Comparison of ENCODE assay signal across 11 cellular contexts in the genomic region with DNA sequence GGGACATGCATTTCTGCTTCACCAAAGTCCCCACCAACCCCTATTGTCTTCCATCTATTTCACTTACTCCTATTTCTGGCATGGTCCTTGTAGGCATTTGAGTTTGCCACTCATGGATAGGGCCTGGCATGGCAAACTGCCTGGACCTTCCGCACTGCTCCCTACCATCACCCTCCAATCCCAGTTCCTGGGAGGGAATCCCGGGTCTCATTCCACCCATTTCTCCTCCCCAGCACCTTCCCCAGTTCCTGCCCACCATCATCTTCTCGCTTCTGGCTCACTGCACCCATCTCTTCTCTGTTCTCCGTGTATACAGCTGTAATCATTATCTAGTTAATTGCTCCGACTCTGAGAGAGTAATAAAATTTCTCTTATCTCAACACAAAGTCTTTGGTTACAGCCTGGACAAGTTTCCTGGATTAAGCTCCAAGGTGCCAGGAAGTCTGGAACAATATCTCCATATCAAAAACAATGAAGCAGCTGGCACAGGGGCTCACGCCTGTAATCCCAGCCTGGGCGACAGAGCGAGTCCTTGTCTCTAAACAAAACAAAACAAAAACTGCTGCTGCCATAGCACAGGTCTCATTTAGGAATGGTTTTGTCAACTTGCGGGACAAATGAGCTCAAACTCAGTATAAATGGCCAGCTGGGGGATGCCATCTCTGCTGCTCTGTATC. TPM values are rescaled to one million over a fixed set of nuclear protein-coding genes. Genes with fewer than 3 reads are reported as not detected.
A peak's percentile ranks its signal among the peaks of the same experiment; 100 is the strongest.
DNase-seq lines count a peak whose midpoint lies in the region; ATAC-seq lines count a peak whose summit lies in the region.
"Had no signal": no experiment of that assay in that cellular context is flagged by ENCODE, and none has a peak within 500 bp of the region (broad histone marks: within the 10 kb centered on the region; RNA-seq: fewer than 3 reads in every experiment).

No MANE protein-coding gene starts in this region.

- H3K27me3 Mint-ChIP-seq in activated CD4-positive, alpha-beta T cell treated with anti-CD3 and anti-CD28 coated beads, Interleukin-2, amount 10 ng/mL, durations not matched to agents 7 days and 5 days: no peaks in the 10 kb centered on the region
- no peaks in the 10 kb centered on the region for H3K27me3 Mint-ChIP-seq in activated CD4-positive, alpha-beta T cell treated with anti-CD3 and anti-CD28 coated beads, Interleukin-2, amount 10 ng/mL, durations not matched to agents 24 days and 14 days

- peak; percentile 86 for ATAC-seq in left colon
- ATAC-seq in GM21367 (IDR thresholded peaks at IDR 0.05; ENCODE audit: unreplicated experiment): no peak
- ATAC-seq: esophagus mucosa had no signal

- no peaks in the 10 kb centered on the region for H3K4me1 ChIP-seq in urinary bladder (ENCODE audit: insufficient read depth)

- no peak for DNase-seq in activated CD4-positive, alpha-beta T cell treated with anti-CD3 and anti-CD28 coated beads, Interleukin-2, amount 10 ng/mL, durations not matched to agents 7 days and 5 days
- DNase-seq in activated CD4-positive, alpha-beta T cell treated with anti-CD3 and anti-CD28 coated beads, Interleukin-2, amount 50 U/mL, for 1 hour: no peak
- DNase-seq in SK-N-MC (ENCODE audit: low read depth, low spot score): peak; percentile 3
- peak; percentile 54 to 58 for DNase-seq in left colon
- no peak for DNase-seq in activated CD4-positive, alpha-beta T cell treated with anti-CD3 and anti-CD28 coated beads, Interleukin-2, amount 10 ng/mL, durations not matched to agents 24 days and 14 days
- no peak for DNase-seq in anterior cingulate cortex (lab: John Stamatoyannopoulos, UW)
- DNase-seq: IMR-90 had no signal

- H3K36me3 ChIP-seq in SK-N-MC (ENCODE audit: insufficient read depth, low read length): no peaks in the 10 kb centered on the region
- H3K36me3 ChIP-seq in urinary bladder (ENCODE audit: insufficient read depth): no peaks in the 10 kb centered on the region

- intact Hi-C loops in left colon (cut with DNase I, micrococcal nuclease): no loop called here
- intact Hi-C loops in activated CD4-positive, alpha-beta T cell treated with anti-CD3 and anti-CD28 coated beads, Interleukin-2, amount 10 ng/mL, durations not matched to agents 24 days and 14 days (cut with micrococcal nuclease): no loop called here

- H3K9me3 Mint-ChIP-seq in activated CD4-positive, alpha-beta T cell treated with anti-CD3 and anti-CD28 coated beads, Interleukin-2, amount 10 ng/mL, durations not matched to agents 7 days and 5 days: no peaks in the 10 kb centered on the region
- no peaks in the 10 kb centered on the region for H3K9me3 Mint-ChIP-seq in activated CD4-positive, alpha-beta T cell treated with anti-CD3 and anti-CD28 coated beads, Interleukin-2, amount 10 ng/mL, durations not matched to agents 24 days and 14 days
- H3K9me3 Mint-ChIP-seq: activated T-helper 1 cell treated with anti-CD3 and anti-CD28 coated beads, Interleukin-12 subunit alpha, Interleukin-12 subunit beta, Interleukin-2, Interleukin-4 antibody, amounts not matched to agents 30 ng/mL and 10 ng/mL and 1 ng/mL, durations not matched to agents 14 hours and 24 hours and 36 hours had no signal

- 26% methylated on average over 9 of the region's 9 CpGs for WGBS in urinary bladder

- peak overlapping the region; percentile 39; the same call in 1 of the 2 replicates for H3K4me3 ChIP-seq in SK-N-MC
- H3K4me3 ChIP-seq in urinary bladder (ENCODE audit: low read depth, low read length): no peak overlapping the region

- H3K27ac ChIP-seq in SK-N-MC: peak overlapping the region; percentile 61
- peak overlapping the region; percentile 71 for H3K27ac ChIP-seq in urinary bladder (ENCODE audit: low read depth)

- CTCF ChIA-PET in activated CD4-positive, alpha-beta T cell treated with anti-CD3 and anti-CD28 coated beads, Interleukin-2, amount 10 ng/mL, durations not matched to agents 7 days and 5 days (lab: Charles Lee): interaction anchor here (0.6 to 3.2 kb wide), 5 partner anchors 19 to 165 kb away, joined by 3 to 18 read pairs (median 4); no protein-coding TSS in a partner anchor

- POLR2A ChIA-PET in activated CD4-positive, alpha-beta T cell treated with anti-CD3 and anti-CD28 coated beads, Interleukin-2, amount 10 ng/mL, durations not matched to agents 7 days and 5 days (lab: Charles Lee): no interaction called here

- peaks cover 5% of the 10 kb centered on the region for H3K4me1 Mint-ChIP-seq in activated CD4-positive, alpha-beta T cell treated with anti-CD3 and anti-CD28 coated beads, Interleukin-2, amount 10 ng/mL, durations not matched to agents 7 days and 5 days
- peaks cover 2% of the 10 kb centered on the region for H3K4me1 Mint-ChIP-seq in activated CD4-positive, alpha-beta T cell treated with anti-CD3 and anti-CD28 coated beads, Interleukin-2, amount 10 ng/mL, durations not matched to agents 24 days and 14 days

- no peak overlapping the region for H3K9ac ChIP-seq in SK-N-MC (ENCODE audit: insufficient read length)

- H3K27ac Mint-ChIP-seq in activated CD4-positive, alpha-beta T cell treated with anti-CD3 and anti-CD28 coated beads, Interleukin-2, amount 10 ng/mL, durations not matched to agents 7 days and 5 days: peak overlapping the region; percentile 43
- H3K27ac Mint-ChIP-seq in activated CD4-positive, alpha-beta T cell treated with anti-CD3 and anti-CD28 coated beads, Interleukin-2, amount 10 ng/mL, durations not matched to agents 24 days and 14 days: no peak overlapping the region
- H3K27ac Mint-ChIP-seq: activated T-helper 1 cell treated with anti-CD3 and anti-CD28 coated beads, Interleukin-12 subunit alpha, Interleukin-12 subunit beta, Interleukin-2, Interleukin-4 antibody, amounts not matched to agents 30 ng/mL and 10 ng/mL and 1 ng/mL, durations not matched to agents 14 hours and 24 hours and 36 hours had no signal

- no peaks in the 10 kb centered on the region for H3K9me3 ChIP-seq in SK-N-MC (ENCODE audit: low read depth, low read length)

- no peak overlapping the region for H3K4me3 Mint-ChIP-seq in activated CD4-positive, alpha-beta T cell treated with anti-CD3 and anti-CD28 coated beads, Interleukin-2, amount 10 ng/mL, durations not matched to agents 7 days and 5 days
- no peak overlapping the region for H3K4me3 Mint-ChIP-seq in activated CD4-positive, alpha-beta T cell treated with anti-CD3 and anti-CD28 coated beads, Interleukin-2, amount 10 ng/mL, durations not matched to agents 24 days and 14 days
- H3K4me3 Mint-ChIP-seq: activated T-helper 1 cell treated with anti-CD3 and anti-CD28 coated beads, Interleukin-12 subunit alpha, Interleukin-12 subunit beta, Interleukin-2, Interleukin-4 antibody, amounts not matched to agents 30 ng/mL and 10 ng/mL and 1 ng/mL, durations not matched to agents 14 hours and 24 hours and 36 hours had no signal

- H3K36me3 Mint-ChIP-seq in activated CD4-positive, alpha-beta T cell treated with anti-CD3 and anti-CD28 coated beads, Interleukin-2, amount 10 ng/mL, durations not matched to agents 7 days and 5 days (ENCODE audit: low read depth): no peaks in the 10 kb centered on the region
- H3K36me3 Mint-ChIP-seq in activated CD4-positive, alpha-beta T cell treated with anti-CD3 and anti-CD28 coated beads, Interleukin-2, amount 10 ng/mL, durations not matched to agents 24 days and 14 days (ENCODE audit: low read depth): no peaks in the 10 kb centered on the region

RNA-seq across cellular contexts. Expression of a gene that starts 17.0 kb away (rescaled TPM):
- not detected for total RNA-seq in activated CD4-positive, alpha-beta T cell treated with anti-CD3 and anti-CD28 coated beads, Interleukin-2, amount 10 ng/mL, durations not matched to agents 7 days and 5 days
- total RNA-seq in left colon (10 to 100 TPM in 1 of 2 donors, 1 to 10 TPM in 1; 5.5 to 21.3 TPM), urinary bladder (15.1 TPM)
- polyA plus RNA-seq in urinary bladder: 92.0 TPM
- total RNA-seq in activated CD4-positive, alpha-beta T cell treated with anti-CD3 and anti-CD28 coated beads, Interleukin-2, amount 10 ng/mL, durations not matched to agents 24 days and 14 days: not detected in 2 replicates
- total RNA-seq: activated T-helper 1 cell treated with anti-CD3 and anti-CD28 coated beads, Interleukin-12 subunit alpha, Interleukin-12 subunit beta, Interleukin-2, Interleukin-4 antibody, amounts not matched to agents 30 ng/mL and 10 ng/mL and 1 ng/mL, durations not matched to agents 14 hours and 24 hours and 36 hours had no signal

RNA-seq across cellular contexts. Expression of a gene that starts 29.4 kb away (rescaled TPM):
- 100 to 1,000 TPM; 449 to 519 TPM for total RNA-seq in activated CD4-positive, alpha-beta T cell treated with anti-CD3 and anti-CD28 coated beads, Interleukin-2, amount 10 ng/mL, durations not matched to agents 7 days and 5 days
- total RNA-seq in left colon (100 to 1,000 TPM; 757 to 814 TPM), urinary bladder (132 TPM)
- 665 TPM for polyA plus RNA-seq in urinary bladder
- 351 and 362 TPM in 2 replicates for total RNA-seq in activated CD4-positive, alpha-beta T cell treated with anti-CD3 and anti-CD28 coated beads, Interleukin-2, amount 10 ng/mL, durations not matched to agents 24 days and 14 days

RNA-seq across cellular contexts. Expression of a gene that starts 45.2 kb away (rescaled TPM):
- 1 to 10 TPM; 2.7 to 3.3 TPM for total RNA-seq in activated CD4-positive, alpha-beta T cell treated with anti-CD3 and anti-CD28 coated beads, Interleukin-2, amount 10 ng/mL, durations not matched to agents 7 days and 5 days
- total RNA-seq in left colon (1 to 10 TPM; 2.8 to 3.4 TPM), urinary bladder (10.8 TPM)
- polyA plus RNA-seq in urinary bladder: 4.0 TPM
- 1.6 and 2.2 TPM in 2 replicates for total RNA-seq in activated CD4-positive, alpha-beta T cell treated with anti-CD3 and anti-CD28 coated beads, Interleukin-2, amount 10 ng/mL, durations not matched to agents 24 days and 14 days

RNA-seq across cellular contexts. Expression of a gene that starts 45.7 kb away (rescaled TPM):
- 10 to 100 TPM; 59.5 to 65.0 TPM for total RNA-seq in activated CD4-positive, alpha-beta T cell treated with anti-CD3 and anti-CD28 coated beads, Interleukin-2, amount 10 ng/mL, durations not matched to agents 7 days and 5 days
- 10 to 100 TPM; 33.9 to 40.6 TPM for total RNA-seq in left colon
- total RNA-seq in urinary bladder: 145 TPM
- polyA plus RNA-seq in urinary bladder: 39.2 TPM
- 84.6 and 90.3 TPM in 2 replicates for total RNA-seq in activated CD4-positive, alpha-beta T cell treated with anti-CD3 and anti-CD28 coated beads, Interleukin-2, amount 10 ng/mL, durations not matched to agents 24 days and 14 days

RNA-seq across cellular contexts. Expression of a gene that starts 54.0 kb away (rescaled TPM):
- total RNA-seq in activated CD4-positive, alpha-beta T cell treated with anti-CD3 and anti-CD28 coated beads, Interleukin-2, amount 10 ng/mL, durations not matched to agents 7 days and 5 days: 100 to 1,000 TPM; 195 to 197 TPM
- 100 to 1,000 TPM in 1 of 2 donors, 10 to 100 TPM in 1; 90.0 to 102 TPM for total RNA-seq in left colon
- total RNA-seq in urinary bladder: 80.6 TPM
- polyA plus RNA-seq in urinary bladder: 278 TPM
- total RNA-seq in activated CD4-positive, alpha-beta T cell treated with anti-CD3 and anti-CD28 coated beads, Interleukin-2, amount 10 ng/mL, durations not matched to agents 24 days and 14 days: 129 and 133 TPM in 2 replicates

Comparison
In these comparisons a context has a peak if more than half of its experiments do, and no peak if none do; other contexts are left out.
1. DNase-seq: peak in SK-N-MC (single experiment) and left colon (2 of 2); none in activated CD4-positive, alpha-beta T cell treated with anti-CD3 and anti-CD28 coated beads, Interleukin-2, amount 10 ng/mL, durations not matched to agents 7 days and 5 days (single experiment), activated CD4-positive, alpha-beta T cell treated with anti-CD3 and anti-CD28 coated beads, Interleukin-2, amount 50 U/mL, for 1 hour (single experiment), activated CD4-positive, alpha-beta T cell treated with anti-CD3 and anti-CD28 coated beads, Interleukin-2, amount 10 ng/mL, durations not matched to agents 24 days and 14 days (single experiment) and anterior cingulate cortex (0 of 58).